ENCODE assay signal across 9 cellular contexts in the genomic region with DNA sequence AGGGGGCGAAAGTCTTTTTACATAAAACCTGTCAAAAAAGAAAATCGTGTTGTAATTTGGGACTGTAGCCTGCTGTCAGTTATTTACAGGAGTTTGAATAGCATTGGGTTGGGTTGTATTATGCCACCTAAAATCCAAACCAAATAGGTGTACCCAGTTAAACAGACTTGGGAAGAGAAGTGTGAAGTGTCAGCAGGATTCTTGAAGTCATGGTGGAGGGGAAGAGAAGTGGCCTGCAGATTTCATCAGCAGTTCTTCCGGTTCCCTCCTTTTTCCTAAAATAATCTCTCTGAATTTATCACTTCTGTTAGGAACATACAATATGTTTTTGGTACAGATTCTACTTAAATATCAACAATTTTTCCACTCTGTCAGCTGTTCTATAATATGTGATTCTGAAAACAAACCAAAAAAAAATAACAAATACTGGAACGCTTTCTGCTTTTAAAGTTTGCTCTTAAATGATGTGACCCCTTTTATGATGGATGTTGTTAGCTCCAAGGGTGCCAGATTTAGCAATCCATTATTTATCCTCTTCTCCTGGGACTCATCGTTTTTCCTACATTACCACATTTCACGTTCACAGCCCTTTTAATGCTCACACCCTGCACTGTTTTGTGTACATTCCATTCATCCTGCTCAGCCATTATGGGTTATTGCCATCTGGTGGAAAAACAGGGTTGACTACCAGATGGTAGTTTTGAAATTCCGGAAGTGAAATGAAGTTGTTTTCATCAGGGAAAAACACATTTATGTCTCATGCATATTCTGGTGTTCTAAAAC. TPM values are rescaled to one million over a fixed set of nuclear protein-coding genes. Genes with fewer than 3 reads are reported as not detected.
DNase-seq lines count a peak whose midpoint lies in the region; ATAC-seq, FAIRE-seq and TF ChIP-seq lines count a peak whose summit lies in the region.
"Had no signal": no experiment of that assay in that cellular context is flagged by ENCODE, and none has a peak within 500 bp of the region (broad histone marks: within the 10 kb centered on the region; RNA-seq: fewer than 3 reads in every experiment).

No MANE protein-coding gene starts in this region.

- FAIRE-seq in astrocyte (lab: Jason Lieb, UNC) (peak; percentile 97), kidney (lab: Jason Lieb, UNC) (peak; percentile 21)
- FAIRE-seq: frontal cortex had no signal

- peak overlapping the region; percentile 44 for H3K4me2 ChIP-seq in astrocyte (ENCODE audit: low read length)

- no peaks in the 10 kb centered on the region for H3K36me3 ChIP-seq in astrocyte (ENCODE audit: insufficient read depth, low read length)
- H3K36me3 ChIP-seq in kidney (ENCODE audit: control insufficient read depth in 1 of 2, insufficient read depth in 2 of 2, low read length in 2 of 2), result no peaks in the 10 kb centered on the region
- no peaks in the 10 kb centered on the region for H3K36me3 ChIP-seq in upper lobe of left lung

- no peaks in the 10 kb centered on the region for H3K27me3 ChIP-seq in astrocyte (ENCODE audit: insufficient read depth, low read length)
- no peaks in the 10 kb centered on the region for H3K27me3 ChIP-seq in upper lobe of left lung

- H3K9me3 ChIP-seq in astrocyte (ENCODE audit: insufficient read depth, low read depth, low read length) (no peaks in the 10 kb centered on the region), kidney (ENCODE audit: control insufficient read depth in 1 of 2, low read length in 2 of 2) (no peaks in the 10 kb centered on the region), upper lobe of left lung (no peaks in the 10 kb centered on the region)

- TF ChIP-seq POLR2A in upper lobe of left lung (IDR thresholded peaks at IDR 0.05), result no peak

- intact Hi-C loops in CD14-positive monocyte (cut with micrococcal nuclease) (no loop called here), kidney (cut with DNase I) (no loop called here)

- no peak for TF ChIP-seq EP300 in upper lobe of left lung (IDR thresholded peaks at IDR 0.05)

- peak overlapping the region in 1 of 2 donors; percentile 1 for H3K4me3 Mint-ChIP-seq in CD14-positive monocyte
- no peak overlapping the region for H3K4me3 Mint-ChIP-seq in astrocyte (ENCODE audit: unreplicated experiment)
- no peak overlapping the region for H3K4me3 Mint-ChIP-seq in endothelial cell (ENCODE audit: unreplicated experiment)

- H3K9me3 Mint-ChIP-seq in CD14-positive monocyte (no peaks in the 10 kb centered on the region), astrocyte (ENCODE audit: unreplicated experiment) (no peaks in the 10 kb centered on the region), endothelial cell (ENCODE audit: unreplicated experiment) (no peaks in the 10 kb centered on the region)

- DNase-seq in CD14-positive monocyte (ENCODE audit: low spot score), result no peak
- peak; percentile 86 for DNase-seq in MV-4-11 (lab: John Stamatoyannopoulos, UW)
- DNase-seq in astrocyte (ENCODE audit: low read depth), result peak; percentile 88
- DNase-seq in kidney, result no peak
- no peak for DNase-seq in upper lobe of left lung
- no peak for DNase-seq in endothelial cell (ENCODE audit: low spot score)

- H3K4me3 ChIP-seq in astrocyte (ENCODE audit: insufficient read depth, low read depth, low read length) (no peak overlapping the region), kidney (ENCODE audit: low read length in 2 of 2) (peak overlapping the region; percentile 2 to 37), upper lobe of left lung (no peak overlapping the region)

- peak overlapping the region; percentile 1 for H2AFZ ChIP-seq in astrocyte (ENCODE audit: low read depth, low read length)

- H4K20me1 ChIP-seq in astrocyte (ENCODE audit: insufficient read depth, low read length), result no peaks in the 10 kb centered on the region

- TF ChIP-seq CTCF in CD14-positive monocyte (IDR thresholded peaks at IDR 0.05) (peak; percentile 10), astrocyte (IDR thresholded peaks at IDR 0.05; ENCODE audit: insufficient read depth, low read depth, low read length) (peak; percentile 33), kidney (IDR thresholded peaks at IDR 0.05; ENCODE audit: borderline replicate concordance, extremely low read depth, insufficient read depth) (peak; percentile 51), upper lobe of left lung (IDR thresholded peaks at IDR 0.05) (peak; percentile 21 to 66 (median 41)), endothelial cell (IDR thresholded peaks at IDR 0.05; ENCODE audit: unreplicated experiment) (no peak)

- H3K4me1 Mint-ChIP-seq in CD14-positive monocyte (peaks cover 53% of the 10 kb centered on the region), astrocyte (ENCODE audit: low read depth, unreplicated experiment) (peaks cover 22% of the 10 kb centered on the region), endothelial cell (ENCODE audit: unreplicated experiment) (peaks cover 17% of the 10 kb centered on the region)

- peak overlapping the region; percentile 24 for H3K9ac ChIP-seq in astrocyte (ENCODE audit: low read length)
- H3K9ac ChIP-seq in kidney (ENCODE audit: low read length in 2 of 2), result no peak overlapping the region

- peak overlapping the region; percentile 17 for H3K27ac ChIP-seq in astrocyte (ENCODE audit: low read depth, low read length)
- H3K27ac ChIP-seq in kidney (ENCODE audit: low read depth in 2 of 2, low read length in 2 of 2), result no peak overlapping the region
- peak overlapping the region in 2 of 4 donors; percentile 40 to 49 for H3K27ac ChIP-seq in upper lobe of left lung

- H3K36me3 Mint-ChIP-seq in CD14-positive monocyte (no peaks in the 10 kb centered on the region), astrocyte (ENCODE audit: low read depth, unreplicated experiment) (no peaks in the 10 kb centered on the region), endothelial cell (ENCODE audit: low read depth, unreplicated experiment) (no peaks in the 10 kb centered on the region)

- peaks cover 0 to 2% (median 0%) of the 10 kb centered on the region in 3 donors for H3K27me3 Mint-ChIP-seq in CD14-positive monocyte (ENCODE audit: low read depth in 3 of 3)
- no peaks in the 10 kb centered on the region for H3K27me3 Mint-ChIP-seq in astrocyte (ENCODE audit: low read depth, unreplicated experiment)
- H3K27me3 Mint-ChIP-seq in endothelial cell (ENCODE audit: unreplicated experiment), result peaks cover 1% of the 10 kb centered on the region

- H3K4me1 ChIP-seq in astrocyte (ENCODE audit: insufficient read depth, low read length) (peaks cover 22% of the 10 kb centered on the region), kidney (ENCODE audit: control insufficient read depth in 1 of 2, insufficient read depth in 1 of 2, low read depth in 1 of 2, low read length in 2 of 2) (no peaks in the 10 kb centered on the region), upper lobe of left lung (peaks cover 10 to 26% (median 13%) of the 10 kb centered on the region in 4 donors)

- 48% methylated on average over 7 of the region's 7 CpGs for WGBS in upper lobe of left lung, 2 donors

- peak overlapping the region in 5 of 7 donors; percentile 27 to 73 (median 41) for H3K27ac Mint-ChIP-seq in CD14-positive monocyte
- H3K27ac Mint-ChIP-seq in astrocyte (ENCODE audit: unreplicated experiment), result peak overlapping the region; percentile 84
- no peak overlapping the region for H3K27ac Mint-ChIP-seq in endothelial cell (ENCODE audit: unreplicated experiment)

- no peaks in the 10 kb centered on the region for H3K79me2 ChIP-seq in astrocyte (ENCODE audit: insufficient read depth, low read length)

- ATAC-seq in upper lobe of left lung (ENCODE audit: low FRiP score in 2 of 2) (peak; percentile 77 to 94), HG03039 (IDR thresholded peaks at IDR 0.05; ENCODE audit: unreplicated experiment) (no peak), GM21717 (IDR thresholded peaks at IDR 0.05; ENCODE audit: unreplicated experiment) (no peak)

RNA-seq across cellular contexts. Expression of a gene that starts 18.7 kb away (rescaled TPM):
- polyA plus RNA-seq in CD14-positive monocyte (1 to 10 TPM; 3.2 to 4.7 TPM), kidney (ENCODE audit: insufficient read depth, low read depth, low replicate concordance) (15.0 TPM)
- total RNA-seq in astrocyte (21.3 and 24.9 TPM in 2 replicates), kidney (30.9 TPM), upper lobe of left lung (10 to 100 TPM; 16.8 to 63.2 (median 29.7) TPM), endothelial cell (ENCODE audit: unreplicated experiment) (39.0 TPM)

Comparison
In these comparisons a context has a peak if more than half of its experiments do, and no peak if none do; other contexts are left out.
1. DNase-seq: peak in MV-4-11 (single experiment) and astrocyte (single experiment); none in CD14-positive monocyte (single experiment), kidney (single experiment), upper lobe of left lung (0 of 2) and endothelial cell (single experiment).
2. H3K4me3 ChIP-seq: peak in kidney (2 of 2); none in astrocyte (single experiment) and upper lobe of left lung (0 of 4).
3. ATAC-seq: peak in upper lobe of left lung (2 of 2); none in HG03039 (single experiment) and GM21717 (single experiment).